ENCODE assay signal across 11 cellular contexts in the genomic region with DNA sequence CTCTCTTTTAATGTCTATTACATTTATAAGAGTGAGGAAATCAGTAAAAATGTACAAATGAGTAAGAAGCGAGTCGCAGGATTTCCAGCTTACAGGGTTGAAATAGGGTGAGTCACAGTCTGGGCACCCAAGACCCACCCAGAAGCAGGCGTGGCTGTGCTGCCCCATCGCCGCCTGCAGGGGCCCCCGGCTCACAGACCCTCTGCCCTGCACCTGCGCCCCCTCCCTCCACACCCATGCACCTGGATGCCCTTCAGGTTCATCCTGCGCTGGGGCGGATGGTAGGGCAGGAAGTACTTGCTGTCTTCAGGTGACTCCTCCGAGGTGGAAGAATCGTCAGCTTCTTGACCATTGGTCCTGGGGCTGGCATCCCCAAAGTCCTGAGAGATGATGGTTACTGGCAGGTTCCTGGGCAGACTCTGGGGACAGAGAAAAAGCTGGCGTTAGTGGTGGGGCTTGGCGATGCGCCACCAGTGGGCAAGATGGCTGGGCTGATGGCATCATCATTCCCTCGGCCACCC.
DNase-seq lines count a peak whose midpoint lies in the region; ATAC-seq and TF ChIP-seq lines count a peak whose summit lies in the region.
"Had no signal": no experiment of that assay in that cellular context is flagged by ENCODE, and none has a peak within 500 bp of the region (broad histone marks: within the 10 kb centered on the region; RNA-seq: fewer than 3 reads in every experiment).

No MANE protein-coding gene starts in this region.

- H3K4me3 ChIP-seq in tibial artery = no peak overlapping the region

- intact Hi-C loops in activated naive CD4-positive, alpha-beta T cell treated with anti-CD3 and anti-CD28 coated beads for 36 hours (cut with micrococcal nuclease) = loop anchor here (1.0 to 2.0 kb wide), 4 partner anchors 21 to 109 kb away; partner anchors contain the start of gene CARD11
- intact Hi-C loops in tibial artery (cut with DNase I; ENCODE audit: low total_unique reads) = no loop called here

- H3K36me3 ChIP-seq in tibial artery = no peaks in the 10 kb centered on the region

- CTCF ChIA-PET in activated naive CD4-positive, alpha-beta T cell treated with anti-CD3 and anti-CD28 coated beads for 36 hours (lab: Charles Lee) = interaction anchor here (0.7 to 1.4 kb wide), 4 partner anchors 11 to 457 kb away, joined by 3 to 6 read pairs (median 4); no protein-coding TSS in a partner anchor

- no peaks in the 10 kb centered on the region for H3K9me3 ChIP-seq in tibial artery

- peaks cover 39% of the 10 kb centered on the region for H3K36me3 Mint-ChIP-seq in activated naive CD4-positive, alpha-beta T cell treated with anti-CD3 and anti-CD28 coated beads for 36 hours (ENCODE audit: low read depth)
- peaks cover 94% of the 10 kb centered on the region for H3K36me3 Mint-ChIP-seq in activated T-helper 17 cell treated with anti-CD3 and anti-CD28 coated beads, Interleukin-2, amount 50 U/mL, for 72 hours (ENCODE audit: low read depth)

- H3K27me3 ChIP-seq in tibial artery = peaks cover 0 to 49% of the 10 kb centered on the region in 2 donors

- H3K4me1 ChIP-seq in tibial artery = no peaks in the 10 kb centered on the region

- H3K27ac ChIP-seq in tibial artery = no peak overlapping the region

- H3K27ac Mint-ChIP-seq in activated naive CD4-positive, alpha-beta T cell treated with anti-CD3 and anti-CD28 coated beads for 36 hours = peak overlapping the region; percentile 99
- peak overlapping the region; percentile 80 for H3K27ac Mint-ChIP-seq in activated T-helper 17 cell treated with anti-CD3 and anti-CD28 coated beads, Interleukin-2, amount 50 U/mL, for 72 hours
- H3K27ac Mint-ChIP-seq: T-helper 2 cell treated with Interferon-gamma antibody and Interleukin-4, amounts not matched to agents 5 μg/mL and 100 μg/mL, for 36 hours had no signal

- ATAC-seq in activated T-helper 17 cell treated with anti-CD3 and anti-CD28 coated beads, Interleukin-2, amount 50 U/mL, for 72 hours (replicated peaks) = peak; percentile 63
- ATAC-seq in HG03442 (IDR thresholded peaks at IDR 0.05; ENCODE audit: unreplicated experiment) (no peak), HG03457 (IDR thresholded peaks at IDR 0.05; ENCODE audit: unreplicated experiment) (no peak), HG03521 (IDR thresholded peaks at IDR 0.05; ENCODE audit: unreplicated experiment) (no peak)

- peaks cover 19% of the 10 kb centered on the region for H3K4me1 Mint-ChIP-seq in activated naive CD4-positive, alpha-beta T cell treated with anti-CD3 and anti-CD28 coated beads for 36 hours (ENCODE audit: low read depth)
- H3K4me1 Mint-ChIP-seq in activated T-helper 17 cell treated with anti-CD3 and anti-CD28 coated beads, Interleukin-2, amount 50 U/mL, for 72 hours = peaks cover 5% of the 10 kb centered on the region
- H3K4me1 Mint-ChIP-seq: CD8-positive, alpha-beta memory T cell had no signal

- no peaks in the 10 kb centered on the region for H3K9me3 Mint-ChIP-seq in activated naive CD4-positive, alpha-beta T cell treated with anti-CD3 and anti-CD28 coated beads for 36 hours
- H3K9me3 Mint-ChIP-seq in activated T-helper 17 cell treated with anti-CD3 and anti-CD28 coated beads, Interleukin-2, amount 50 U/mL, for 72 hours = no peaks in the 10 kb centered on the region
- H3K9me3 Mint-ChIP-seq: CD8-positive, alpha-beta memory T cell; T-helper 2 cell treated with Interferon-gamma antibody and Interleukin-4, amounts not matched to agents 5 μg/mL and 100 μg/mL, for 36 hours had no signal

- TF ChIP-seq CTCF in tibial artery (IDR thresholded peaks at IDR 0.05) = no peak

- H3K4me3 Mint-ChIP-seq in activated naive CD4-positive, alpha-beta T cell treated with anti-CD3 and anti-CD28 coated beads for 36 hours = no peak overlapping the region
- no peak overlapping the region for H3K4me3 Mint-ChIP-seq in activated T-helper 17 cell treated with anti-CD3 and anti-CD28 coated beads, Interleukin-2, amount 50 U/mL, for 72 hours
- H3K4me3 Mint-ChIP-seq: CD8-positive, alpha-beta memory T cell; T-helper 2 cell treated with Interferon-gamma antibody and Interleukin-4, amounts not matched to agents 5 μg/mL and 100 μg/mL, for 36 hours had no signal

- peak; percentile 72 for DNase-seq in activated naive CD4-positive, alpha-beta T cell treated with anti-CD3 and anti-CD28 coated beads for 36 hours
- DNase-seq in activated naive CD4-positive, alpha-beta T cell treated with Interleukin-2 at 50 U/mL for 16 hours = no peak
- peak; percentile 53 for DNase-seq in kidney glomerular epithelial cell (lab: John Stamatoyannopoulos, UW)
- DNase-seq in tibial artery = peak; percentile 10 to 43
- DNase-seq: effector memory CD4-positive, alpha-beta T cell had no signal

- H3K27me3 Mint-ChIP-seq in activated naive CD4-positive, alpha-beta T cell treated with anti-CD3 and anti-CD28 coated beads for 36 hours (ENCODE audit: low read depth) = no peaks in the 10 kb centered on the region
- no peaks in the 10 kb centered on the region for H3K27me3 Mint-ChIP-seq in activated T-helper 17 cell treated with anti-CD3 and anti-CD28 coated beads, Interleukin-2, amount 50 U/mL, for 72 hours
- H3K27me3 Mint-ChIP-seq: CD8-positive, alpha-beta memory T cell had no signal
